3 cellular contexts compared by ENCODE assay signal in genomic region chr9:89273528-89274279, GRCh38.
TF ChIP-seq lines count a peak whose summit lies in the region.

No MANE protein-coding gene starts in this region.

TF ChIP-seq in HepG2, 621 proteins besides CTCF, POLR2A, EP300 and RAD21:
- TF ChIP-seq TMF1 (CRISPR knock-in tag; IDR thresholded peaks at IDR 0.05; ENCODE audit: low read depth) = no peak
- no peak for TF ChIP-seq RERE (CRISPR knock-in tag; IDR thresholded peaks at IDR 0.05; ENCODE audit: low read depth)
- peak; percentile 99 for TF ChIP-seq ZNF160 (CRISPR knock-in tag; IDR thresholded peaks at IDR 0.05)
TF ChIP-seq in HepG2: peak in this region for 1.

TF ChIP-seq in HEK293, 187 proteins besides CTCF, POLR2A, EP300 and RAD21:
- TF ChIP-seq REST (tag by site-specific recombination; IDR thresholded peaks at IDR 0.05) (no peak), SETDB1 (IDR thresholded peaks at IDR 0.05; ENCODE audit: insufficient read length, low read length) (peak; percentile 91), ZNF530 (tag by site-specific recombination; IDR thresholded peaks at IDR 0.05; ENCODE audit: low read depth) (no peak), ZFP41 (tag by site-specific recombination; IDR thresholded peaks at IDR 0.05; ENCODE audit: borderline replicate concordance) (no peak)
TF ChIP-seq in HEK293: peak in this region for 1.

TF ChIP-seq in K562, 482 proteins besides CTCF, POLR2A, EP300 and RAD21:
- TF ChIP-seq ZNF274 (IDR thresholded peaks at IDR 0.05; ENCODE audit: borderline replicate concordance, low read depth, low read length) (no peak), DNMT1 (IDR thresholded peaks at IDR 0.05) (no peak), ZNF280A (IDR thresholded peaks at IDR 0.05; ENCODE audit: low read depth, partially characterized antibody) (peak; percentile 57), TRIM28 (IDR thresholded peaks at IDR 0.05) (0 out of 2 replicates have a peak, but pooled peaks have one; percentile 29), CBX5 (IDR thresholded peaks at IDR 0.05; ENCODE audit: borderline replicate concordance, low read depth) (0 out of 2 replicates have a peak, but pooled peaks have one; percentile 23), ZNF3 (CRISPR knock-in tag; IDR thresholded peaks at IDR 0.05) (no peak), ZFP30 (CRISPR knock-in tag; IDR thresholded peaks at IDR 0.05; ENCODE audit: borderline replicate concordance) (peak; percentile 70; the same call in 1 of the 2 replicates), ZNF316 (IDR thresholded peaks at IDR 0.05) (no peak), CBX3 (IDR thresholded peaks at IDR 0.05; ENCODE audit: borderline replicate concordance in 1 of 2, low read length in 2 of 2) (0 out of 3 replicates have a peak, but pooled peaks of 1 of the 2 experiments have one; percentile 31), FOXM1 (IDR thresholded peaks at IDR 0.05; ENCODE audit: low read depth) (no peak), FOXM1 (CRISPR knock-in tag; IDR thresholded peaks at IDR 0.05; ENCODE audit: low read depth) (no peak), MYNN (IDR thresholded peaks at IDR 0.05) (no peak), MYNN (CRISPR knock-in tag; IDR thresholded peaks at IDR 0.05) (no peak)
TF ChIP-seq in K562: peak in this region for 5.
